Comparison of ENCODE assay signal across 33 cellular contexts in the genomic region with DNA sequence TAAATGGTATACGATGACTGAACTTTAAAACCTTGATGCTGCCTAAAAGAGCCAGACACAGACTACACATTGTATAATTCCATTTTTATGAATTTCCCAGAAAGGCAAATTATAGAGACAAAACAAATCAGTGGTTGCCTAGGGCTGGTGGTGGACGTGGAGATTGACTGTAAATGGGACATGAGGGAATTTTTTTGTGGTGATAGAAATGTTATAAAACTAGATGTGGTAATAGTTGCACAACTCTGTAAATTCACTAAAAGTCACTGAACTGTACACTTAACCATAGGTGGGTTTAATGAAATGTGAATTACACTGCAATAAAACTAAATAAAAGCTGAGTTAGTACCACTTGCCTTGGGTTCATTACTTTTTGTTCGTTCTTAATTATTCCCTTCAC.
A peak's percentile ranks its signal among the peaks of the same experiment; 100 is the strongest.
DNase-seq lines count a peak whose midpoint lies in the region; ATAC-seq and TF ChIP-seq lines count a peak whose summit lies in the region.
"Had no signal": no experiment of that assay in that cellular context is flagged by ENCODE, and none has a peak within 500 bp of the region (broad histone marks: within the 10 kb centered on the region; RNA-seq: fewer than 3 reads in every experiment).

No MANE protein-coding gene starts in this region.

- H3K9me3 Mint-ChIP-seq in MCF 10A (ENCODE audit: unreplicated experiment) = no peaks in the 10 kb centered on the region
- H3K9me3 Mint-ChIP-seq: activated CD4-positive, alpha-beta memory T cell treated with anti-CD3 and anti-CD28 coated beads, Interleukin-2, amount 10 ng/mL, durations not matched to agents 7 days and 5 days had no signal

- H3K4me1 Mint-ChIP-seq in MCF 10A (ENCODE audit: insufficient read depth, unreplicated experiment) = peaks cover 34% of the 10 kb centered on the region
- H3K4me1 Mint-ChIP-seq: CD4-positive, CD25-positive, alpha-beta regulatory T cell had no signal

- H3K27me3 ChIP-seq in breast epithelium = no peaks in the 10 kb centered on the region
- no peaks in the 10 kb centered on the region for H3K27me3 ChIP-seq in smooth muscle cell (ENCODE audit: low read depth)
- H3K27me3 ChIP-seq: body of pancreas, dorsolateral prefrontal cortex, esophagus squamous epithelium, left lung, pancreas, spleen, testis had no signal

- peaks cover 60% of the 10 kb centered on the region for H3K79me2 ChIP-seq in smooth muscle cell (ENCODE audit: low read depth)

- H3K36me3 ChIP-seq in breast epithelium = no peaks in the 10 kb centered on the region
- no peaks in the 10 kb centered on the region for H3K36me3 ChIP-seq in smooth muscle cell (ENCODE audit: low read depth)
- H3K36me3 ChIP-seq: esophagus squamous epithelium, left lung, pancreas, spleen had no signal

- H3K4me3 ChIP-seq in breast epithelium = no peak overlapping the region
- no peak overlapping the region for H3K4me3 ChIP-seq in fibroblast of pulmonary artery (replicated peaks; ENCODE audit: low read depth, low read length)
- H3K4me3 ChIP-seq in smooth muscle cell = no peak overlapping the region
- H3K4me3 ChIP-seq: body of pancreas, dorsolateral prefrontal cortex, esophagus squamous epithelium, left lung, pancreas, PC-9, spleen, testis had no signal

- H3K4me1 ChIP-seq in breast epithelium (no peaks in the 10 kb centered on the region), smooth muscle cell (ENCODE audit: low read depth) (peaks cover 49% of the 10 kb centered on the region)
- H3K4me1 ChIP-seq: body of pancreas, left lung, pancreas, spleen, testis had no signal

- POLR2A ChIA-PET in MCF 10A (lab: Yijun Ruan, JAX) = no interaction called here

- no peak for ATAC-seq in HG02623 (IDR thresholded peaks at IDR 0.05; ENCODE audit: unreplicated experiment)
- ATAC-seq: body of pancreas; left lung; pancreas; stimulated activated naive CD8-positive, alpha-beta T cell treated with anti-CD3 and anti-CD28 coated beads, Interleukin-15, Interleukin-2, amounts not matched to agents 100 U/mL and 50 U/mL, for 24 hours had no signal

- no TSS peak for BruUV-seq in MCF 10A (replicated peaks; lab: Mats Ljungman, UMichigan)

- H4K20me1 ChIP-seq in smooth muscle cell (ENCODE audit: low read depth) = peaks cover 4% of the 10 kb centered on the region

- H3K9me3 ChIP-seq in breast epithelium = no peaks in the 10 kb centered on the region
- no peaks in the 10 kb centered on the region for H3K9me3 ChIP-seq in smooth muscle cell (replicated peaks; ENCODE audit: low read depth)
- H3K9me3 ChIP-seq: body of pancreas, esophagus squamous epithelium, left lung, pancreas, spleen, testis had no signal

- intact Hi-C loops in MCF 10A (cut with micrococcal nuclease) (no loop called here), breast epithelium (cut with DNase I; ENCODE audit: low total_unique reads) (no loop called here)

- no peak overlapping the region for H3K27ac Mint-ChIP-seq in MCF 10A (ENCODE audit: low read depth, unreplicated experiment)
- H3K27ac Mint-ChIP-seq: activated CD4-positive, alpha-beta memory T cell treated with anti-CD3 and anti-CD28 coated beads, Interleukin-2, amount 10 ng/mL, durations not matched to agents 7 days and 5 days; CD4-positive, CD25-positive, alpha-beta regulatory T cell had no signal

- no peaks in the 10 kb centered on the region for H3K27me3 Mint-ChIP-seq in MCF 10A (ENCODE audit: insufficient read depth, unreplicated experiment)
- H3K27me3 Mint-ChIP-seq: activated CD4-positive, alpha-beta memory T cell treated with anti-CD3 and anti-CD28 coated beads, Interleukin-2, amount 10 ng/mL, durations not matched to agents 7 days and 5 days; CD4-positive, CD25-positive, alpha-beta regulatory T cell had no signal

- DNase-seq in MCF 10A (ENCODE audit: unreplicated experiment) = peak; percentile 31
- no peak for DNase-seq in breast epithelium (ENCODE audit: low spot score in 2 of 2)
- peak; percentile 24 for DNase-seq in RPMI7951 (ENCODE audit: low read depth)
- DNase-seq in fibroblast of pulmonary artery (ENCODE audit: low read depth) = peak; percentile 52
- DNase-seq in smooth muscle cell (lab: John Stamatoyannopoulos, UW; ENCODE audit: unreplicated experiment) = no peak
- no peak for DNase-seq in NCI-H2171 treated with DMSO at 0.1 percent for 48 hours (lab: John Stamatoyannopoulos, UW)
- DNase-seq in MV-4-11 (lab: John Stamatoyannopoulos, UW) = no peak
- DNase-seq: activated CD4-positive, alpha-beta memory T cell treated with anti-CD3 and anti-CD28 coated beads, Interleukin-2, amount 10 ng/mL, durations not matched to agents 7 days and 5 days; activated CD4-positive, alpha-beta T cell treated with anti-CD3 and anti-CD28 coated beads for 1 hour; activated CD8-positive, alpha-beta memory T cell treated with anti-CD3 and anti-CD28 coated beads, Interleukin-2, amount 50 U/mL, for 4 hours; activated naive CD4-positive, alpha-beta T cell; body of pancreas; CD4-positive, CD25-positive, alpha-beta regulatory T cell; DND-41; dorsolateral prefrontal cortex; esophagus squamous epithelium; Kasumi-1; left lung; mesendoderm; NCI-H1694 treated with DMSO at 0.1 percent for 48 hours; NCI-H526; pancreas; PC-9; retina; SHP77; spleen; stimulated activated CD4-positive, alpha-beta T cell treated with anti-CD3 and anti-CD28 coated beads, Interleukin-2, amount 100 ng/mL, for 24 hours; stimulated activated naive CD8-positive, alpha-beta T cell treated with anti-CD3 and anti-CD28 coated beads, Interleukin-15, Interleukin-2, amounts not matched to agents 100 U/mL and 50 U/mL, for 24 hours; T-helper 2 cell; testis had no signal

- H3K4me2 ChIP-seq in smooth muscle cell = no peak overlapping the region
- H3K4me2 ChIP-seq: PC-9 had no signal

- no peak overlapping the region for H3K27ac ChIP-seq in breast epithelium
- H3K27ac ChIP-seq in smooth muscle cell (ENCODE audit: low read depth) = peak overlapping the region; percentile 83
- H3K27ac ChIP-seq: 22Rv1, body of pancreas, esophagus squamous epithelium, left lung, pancreas, PC-9, spleen, testis had no signal

- CTCF ChIA-PET in MCF 10A (lab: Yijun Ruan, JAX) = interaction anchor here (0.8 kb wide), 1 partner anchor 14 kb away, joined by 4 read pairs; no protein-coding TSS in a partner anchor

- H3F3A ChIP-seq in smooth muscle cell (ENCODE audit: low read depth) = peaks cover 25% of the 10 kb centered on the region

- no peak overlapping the region for H3K4me3 Mint-ChIP-seq in MCF 10A (ENCODE audit: unreplicated experiment)
- H3K4me3 Mint-ChIP-seq: activated CD4-positive, alpha-beta memory T cell treated with anti-CD3 and anti-CD28 coated beads, Interleukin-2, amount 10 ng/mL, durations not matched to agents 7 days and 5 days; CD4-positive, CD25-positive, alpha-beta regulatory T cell; neural crest cell had no signal

- TF ChIP-seq CTCF in MCF 10A (IDR thresholded peaks at IDR 0.05; ENCODE audit: unreplicated experiment) (no peak), breast epithelium (IDR thresholded peaks at IDR 0.05) (no peak), fibroblast of pulmonary artery (IDR thresholded peaks at IDR 0.05; ENCODE audit: low read length, missing control alignments) (no peak), smooth muscle cell (IDR thresholded peaks at IDR 0.05; ENCODE audit: borderline replicate concordance, insufficient read depth, poor library complexity, severe bottlenecking) (no peak)

- no peaks in the 10 kb centered on the region for H3K36me3 Mint-ChIP-seq in MCF 10A (ENCODE audit: insufficient read depth, unreplicated experiment)
- H3K36me3 Mint-ChIP-seq: CD4-positive, CD25-positive, alpha-beta regulatory T cell had no signal

- TF ChIP-seq POLR2A in breast epithelium (IDR thresholded peaks at IDR 0.05) = no peak

- 69% methylated on average over 3 of the region's 3 CpGs for WGBS in smooth muscle cell (ENCODE audit: low lambda C conversion rate)

- H3K9ac ChIP-seq in smooth muscle cell (ENCODE audit: low read depth) = no peak overlapping the region

- H2AFZ ChIP-seq in smooth muscle cell (ENCODE audit: low read depth) = no peak overlapping the region
- H2AFZ ChIP-seq: PC-9 had no signal

Comparison
In these comparisons a context has a peak if more than half of its experiments do, and no peak if none do; other contexts are left out.
1. DNase-seq: peak in MCF 10A (single experiment), RPMI7951 (single experiment) and fibroblast of pulmonary artery (single experiment); none in breast epithelium (0 of 2), smooth muscle cell (single experiment), NCI-H2171 treated with DMSO at 0.1 percent for 48 hours (single experiment) and MV-4-11 (single experiment).